Comparison of ENCODE assay signal across 1 cellular context in genomic region chr4:69523385-69524132, GRCh38.
TF ChIP-seq lines count a peak whose summit lies in the region.

No MANE protein-coding gene starts in this region.

TF ChIP-seq in SK-N-SH treated with all-trans-retinoic acid at 6 μM for 48 hours, 23 proteins besides CTCF, POLR2A, EP300 and RAD21 (continued from another document):
- TF ChIP-seq, protein P1, sequence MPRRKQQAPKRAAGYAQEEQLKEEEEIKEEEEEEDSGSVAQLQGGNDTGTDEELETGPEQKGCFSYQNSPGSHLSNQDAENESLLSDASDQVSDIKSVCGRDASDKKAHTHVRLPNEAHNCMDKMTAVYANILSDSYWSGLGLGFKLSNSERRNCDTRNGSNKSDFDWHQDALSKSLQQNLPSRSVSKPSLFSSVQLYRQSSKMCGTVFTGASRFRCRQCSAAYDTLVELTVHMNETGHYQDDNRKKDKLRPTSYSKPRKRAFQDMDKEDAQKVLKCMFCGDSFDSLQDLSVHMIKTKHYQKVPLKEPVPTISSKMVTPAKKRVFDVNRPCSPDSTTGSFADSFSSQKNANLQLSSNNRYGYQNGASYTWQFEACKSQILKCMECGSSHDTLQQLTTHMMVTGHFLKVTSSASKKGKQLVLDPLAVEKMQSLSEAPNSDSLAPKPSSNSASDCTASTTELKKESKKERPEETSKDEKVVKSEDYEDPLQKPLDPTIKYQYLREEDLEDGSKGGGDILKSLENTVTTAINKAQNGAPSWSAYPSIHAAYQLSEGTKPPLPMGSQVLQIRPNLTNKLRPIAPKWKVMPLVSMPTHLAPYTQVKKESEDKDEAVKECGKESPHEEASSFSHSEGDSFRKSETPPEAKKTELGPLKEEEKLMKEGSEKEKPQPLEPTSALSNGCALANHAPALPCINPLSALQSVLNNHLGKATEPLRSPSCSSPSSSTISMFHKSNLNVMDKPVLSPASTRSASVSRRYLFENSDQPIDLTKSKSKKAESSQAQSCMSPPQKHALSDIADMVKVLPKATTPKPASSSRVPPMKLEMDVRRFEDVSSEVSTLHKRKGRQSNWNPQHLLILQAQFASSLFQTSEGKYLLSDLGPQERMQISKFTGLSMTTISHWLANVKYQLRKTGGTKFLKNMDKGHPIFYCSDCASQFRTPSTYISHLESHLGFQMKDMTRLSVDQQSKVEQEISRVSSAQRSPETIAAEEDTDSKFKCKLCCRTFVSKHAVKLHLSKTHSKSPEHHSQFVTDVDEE (CRISPR knock-in tag; IDR thresholded peaks at IDR 0.05): no peak
- TF ChIP-seq ISL1 (CRISPR knock-in tag; IDR thresholded peaks at IDR 0.05): no peak
- TF ChIP-seq OSR1 (CRISPR knock-in tag; IDR thresholded peaks at IDR 0.05): no peak
- TF ChIP-seq PPARA (CRISPR knock-in tag; IDR thresholded peaks at IDR 0.05; ENCODE audit: borderline replicate concordance): no peak
- TF ChIP-seq ZFP30 (CRISPR knock-in tag; IDR thresholded peaks at IDR 0.05): no peak
- TF ChIP-seq, protein P2, sequence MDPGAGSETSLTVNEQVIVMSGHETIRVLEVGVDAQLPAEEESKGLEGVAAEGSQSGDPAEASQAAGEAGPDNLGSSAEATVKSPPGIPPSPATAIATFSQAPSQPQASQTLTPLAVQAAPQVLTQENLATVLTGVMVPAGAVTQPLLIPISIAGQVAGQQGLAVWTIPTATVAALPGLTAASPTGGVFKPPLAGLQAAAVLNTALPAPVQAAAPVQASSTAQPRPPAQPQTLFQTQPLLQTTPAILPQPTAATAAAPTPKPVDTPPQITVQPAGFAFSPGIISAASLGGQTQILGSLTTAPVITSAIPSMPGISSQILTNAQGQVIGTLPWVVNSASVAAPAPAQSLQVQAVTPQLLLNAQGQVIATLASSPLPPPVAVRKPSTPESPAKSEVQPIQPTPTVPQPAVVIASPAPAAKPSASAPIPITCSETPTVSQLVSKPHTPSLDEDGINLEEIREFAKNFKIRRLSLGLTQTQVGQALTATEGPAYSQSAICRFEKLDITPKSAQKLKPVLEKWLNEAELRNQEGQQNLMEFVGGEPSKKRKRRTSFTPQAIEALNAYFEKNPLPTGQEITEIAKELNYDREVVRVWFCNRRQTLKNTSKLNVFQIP (CRISPR knock-in tag; IDR thresholded peaks at IDR 0.05; ENCODE audit: borderline replicate concordance, low read depth): no peak
- TF ChIP-seq ARNTL (CRISPR knock-in tag; IDR thresholded peaks at IDR 0.05; ENCODE audit: borderline replicate concordance, low read depth): no peak
- TF ChIP-seq, protein P3, sequence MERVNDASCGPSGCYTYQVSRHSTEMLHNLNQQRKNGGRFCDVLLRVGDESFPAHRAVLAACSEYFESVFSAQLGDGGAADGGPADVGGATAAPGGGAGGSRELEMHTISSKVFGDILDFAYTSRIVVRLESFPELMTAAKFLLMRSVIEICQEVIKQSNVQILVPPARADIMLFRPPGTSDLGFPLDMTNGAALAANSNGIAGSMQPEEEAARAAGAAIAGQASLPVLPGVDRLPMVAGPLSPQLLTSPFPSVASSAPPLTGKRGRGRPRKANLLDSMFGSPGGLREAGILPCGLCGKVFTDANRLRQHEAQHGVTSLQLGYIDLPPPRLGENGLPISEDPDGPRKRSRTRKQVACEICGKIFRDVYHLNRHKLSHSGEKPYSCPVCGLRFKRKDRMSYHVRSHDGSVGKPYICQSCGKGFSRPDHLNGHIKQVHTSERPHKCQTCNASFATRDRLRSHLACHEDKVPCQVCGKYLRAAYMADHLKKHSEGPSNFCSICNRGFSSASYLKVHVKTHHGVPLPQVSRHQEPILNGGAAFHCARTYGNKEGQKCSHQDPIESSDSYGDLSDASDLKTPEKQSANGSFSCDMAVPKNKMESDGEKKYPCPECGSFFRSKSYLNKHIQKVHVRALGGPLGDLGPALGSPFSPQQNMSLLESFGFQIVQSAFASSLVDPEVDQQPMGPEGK (CRISPR knock-in tag; IDR thresholded peaks at IDR 0.05; ENCODE audit: borderline replicate concordance): no peak
- TF ChIP-seq SNAI2 (CRISPR knock-in tag; IDR thresholded peaks at IDR 0.05): no peak
- no peak for TF ChIP-seq RARB (CRISPR knock-in tag; IDR thresholded peaks at IDR 0.05)
- no peak for TF ChIP-seq ZNF70 (CRISPR knock-in tag; IDR thresholded peaks at IDR 0.05)
- TF ChIP-seq TCF4 (CRISPR knock-in tag; IDR thresholded peaks at IDR 0.05; ENCODE audit: borderline replicate concordance): no peak
- TF ChIP-seq ZNF8 (CRISPR knock-in tag; IDR thresholded peaks at IDR 0.05): no peak
